8 cellular contexts compared by ENCODE assay signal in genomic region chr19:1945899-1946298, GRCh38. TPM values are rescaled to one million over a fixed set of nuclear protein-coding genes. Genes with fewer than 3 reads are reported as not detected.
A peak's percentile ranks its signal among the peaks of the same experiment; 100 is the strongest.
DNase-seq lines count a peak whose midpoint lies in the region; ATAC-seq and TF ChIP-seq lines count a peak whose summit lies in the region.

No MANE protein-coding gene starts in this region.

- no peak for ATAC-seq in activated T-cell treated with anti-CD3 and anti-CD28 coated beads, Interleukin-2, amount 50 U/mL, for 72 hours (replicated peaks in 1 of 2)
- no peak for ATAC-seq in left ventricle myocardium superior
- no peak for ATAC-seq in GM18909 (IDR thresholded peaks at IDR 0.05; ENCODE audit: poor library complexity, unreplicated experiment)

- TF ChIP-seq POLR2A in stomach (IDR thresholded peaks at IDR 0.05) = no peak

- H3K4me3 Mint-ChIP-seq in activated T-cell treated with anti-CD3 and anti-CD28 coated beads, Interleukin-2, amount 50 U/mL, for 72 hours = no peak overlapping the region

- DNase-seq in COLO829 (ENCODE audit: low spot score) (peak; percentile 48), HL-60 (ENCODE audit: low read depth in 1 of 2, low spot score in 1 of 2) (peak in 1 of 2 experiments; percentile 26), left ventricle myocardium superior (peak; percentile 52), stomach (peak; percentile 40), MV-4-11 (lab: John Stamatoyannopoulos, UW) (no peak), NCI-H2171 (lab: John Stamatoyannopoulos, UW) (no peak)
- DNase-seq in activated T-cell treated with anti-CD3 and anti-CD28 coated beads, Interleukin-2, amount 50 U/mL, for 72 hours = peak; percentile 35 to 38

- H3K9me3 ChIP-seq in stomach = no peaks in the 10 kb centered on the region

- no peak overlapping the region for H3K27ac ChIP-seq in HL-60 (replicated peaks)
- no peak overlapping the region for H3K27ac ChIP-seq in stomach

- TF ChIP-seq EP300 in stomach (IDR thresholded peaks at IDR 0.05) = no peak

- H3K36me3 Mint-ChIP-seq in activated T-cell treated with anti-CD3 and anti-CD28 coated beads, Interleukin-2, amount 50 U/mL, for 72 hours (ENCODE audit: insufficient read depth in 2 of 2) = peaks cover 0 to 2% of the 10 kb centered on the region in 2 donors

- peaks cover 4 to 25% (median 15%) of the 10 kb centered on the region in 4 donors for H3K36me3 ChIP-seq in stomach

- TF ChIP-seq CTCF in HL-60 (IDR thresholded peaks at IDR 0.05; ENCODE audit: insufficient read depth, low read length) (peak; percentile 38), stomach (IDR thresholded peaks at IDR 0.05) (peak in 3 of 7 experiments; percentile 25 to 47 (median 35))

- H3K4me1 ChIP-seq in stomach = peaks cover 25 to 49% (median 37%) of the 10 kb centered on the region in 4 donors

- H3K27me3 ChIP-seq in HL-60 (ENCODE audit: insufficient read depth, poor library complexity, severe bottlenecking) = no peaks in the 10 kb centered on the region
- no peaks in the 10 kb centered on the region for H3K27me3 ChIP-seq in stomach

- H3K4me3 ChIP-seq in HL-60 (replicated peaks; ENCODE audit: insufficient read depth, low read length) = no peak overlapping the region
- no peak overlapping the region for H3K4me3 ChIP-seq in stomach

- WGBS in stomach, 5 donors = 77 to 87% (median 82%) methylated on average over 18 of the region's 18 CpGs

- intact Hi-C loops in left ventricle myocardium superior (cut with micrococcal nuclease) (no loop called here), stomach (cut with DNase I; ENCODE audit: low total_unique reads) (no loop called here)

- H3K27me3 Mint-ChIP-seq in activated T-cell treated with anti-CD3 and anti-CD28 coated beads, Interleukin-2, amount 50 U/mL, for 72 hours (ENCODE audit: low read depth) = no peaks in the 10 kb centered on the region

- H3K4me1 Mint-ChIP-seq in activated T-cell treated with anti-CD3 and anti-CD28 coated beads, Interleukin-2, amount 50 U/mL, for 72 hours (ENCODE audit: low read depth) = peaks cover 27% of the 10 kb centered on the region

- no peaks in the 10 kb centered on the region for H3K9me3 Mint-ChIP-seq in activated T-cell treated with anti-CD3 and anti-CD28 coated beads, Interleukin-2, amount 50 U/mL, for 72 hours

- H3K27ac Mint-ChIP-seq in activated T-cell treated with anti-CD3 and anti-CD28 coated beads, Interleukin-2, amount 50 U/mL, for 72 hours = no peak overlapping the region

RNA-seq across cellular contexts. Expression of gene CSNK1G2, which starts 4.9 kb away (rescaled TPM):
- 10 to 100 TPM; 63.7 to 66.5 TPM for total RNA-seq in activated T-cell treated with anti-CD3 and anti-CD28 coated beads, Interleukin-2, amount 50 U/mL, for 72 hours
- 27.9 TPM for total RNA-seq in left ventricle myocardium superior
- 100 to 1,000 TPM in 3 of 5 donors, 10 to 100 TPM in 2; 35.8 to 210 (median 106) TPM for total RNA-seq in stomach
- 10 to 100 TPM; 30.2 to 44.9 (median 37.3) TPM for polyA plus RNA-seq in stomach

RNA-seq across cellular contexts. Expression of gene ADAT3, which starts 40.7 kb away (rescaled TPM):
- total RNA-seq in activated T-cell treated with anti-CD3 and anti-CD28 coated beads, Interleukin-2, amount 50 U/mL, for 72 hours = 1 to 10 TPM; 4.2 to 4.5 TPM
- total RNA-seq in left ventricle myocardium superior (2.0 TPM), stomach (10 to 100 TPM in 3 of 5 donors, 1 to 10 TPM in 2; 4.2 to 75.9 (median 18.3) TPM)
- polyA plus RNA-seq in stomach = 1 to 10 TPM; 5.5 to 6.7 (median 6.0) TPM

RNA-seq across cellular contexts. Expression of gene SCAMP4, which starts 40.7 kb away (rescaled TPM):
- total RNA-seq in activated T-cell treated with anti-CD3 and anti-CD28 coated beads, Interleukin-2, amount 50 U/mL, for 72 hours = 10 to 100 TPM; 36.5 to 42.6 TPM
- total RNA-seq in left ventricle myocardium superior (16.4 TPM), stomach (10 to 100 TPM; 10.7 to 77.6 (median 17.9) TPM)
- 10 to 100 TPM in 2 of 3 donors, 1 to 10 TPM in 1; 7.8 to 23.9 (median 19.4) TPM for polyA plus RNA-seq in stomach

Comparison
In these comparisons a context has a peak if more than half of its experiments do, and no peak if none do; other contexts are left out.
1. DNase-seq: peak in COLO829 (single experiment), activated T-cell treated with anti-CD3 and anti-CD28 coated beads, Interleukin-2, amount 50 U/mL, for 72 hours (2 of 2), left ventricle myocardium superior (single experiment) and stomach (single experiment); none in MV-4-11 (single experiment) and NCI-H2171 (single experiment).